ENCODE assay signal across 8 cellular contexts in the genomic region with DNA sequence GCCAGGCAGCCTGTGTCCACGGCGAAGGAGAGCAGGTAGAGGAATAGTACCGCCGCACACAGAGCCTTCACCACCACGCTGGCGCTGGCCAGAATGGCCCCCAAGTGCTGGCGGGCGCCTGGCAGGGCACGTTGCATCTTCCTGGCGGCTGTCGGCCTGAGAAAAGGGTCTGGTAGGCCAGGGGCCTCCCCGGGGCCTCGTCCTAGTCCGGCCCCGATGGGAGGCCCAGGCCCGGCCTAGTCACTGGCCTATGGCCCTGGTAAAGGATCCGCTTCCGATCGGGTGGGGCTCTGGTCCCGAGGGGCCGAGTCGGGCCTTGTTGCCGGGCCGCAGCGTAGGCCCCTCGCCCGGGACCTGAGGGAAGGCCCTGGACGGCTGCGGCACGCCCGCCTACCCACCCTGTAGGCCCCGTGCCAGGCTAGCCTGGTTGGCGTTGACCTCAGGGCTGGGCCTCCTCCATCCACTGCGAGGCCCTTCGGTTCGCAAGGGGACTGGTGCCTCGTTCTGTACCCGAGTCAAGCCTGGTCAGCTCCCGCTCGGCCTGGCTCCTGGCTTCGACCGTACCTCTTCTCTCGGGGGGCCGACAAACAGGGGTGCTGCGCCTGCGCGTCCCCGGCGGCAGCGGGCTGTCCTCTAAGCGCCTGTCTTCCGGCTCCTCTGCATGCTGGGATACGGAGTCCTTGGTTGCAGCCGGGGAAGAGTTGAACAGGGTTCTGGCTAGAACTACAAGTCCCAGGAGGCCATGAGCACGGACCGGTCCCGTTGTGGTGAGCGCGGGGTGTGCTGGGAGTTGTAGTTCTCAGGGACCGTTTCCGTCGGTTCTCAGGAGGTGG. TPM values are rescaled to one million over a fixed set of nuclear protein-coding genes. Genes with fewer than 3 reads are reported as not detected.
DNase-seq lines count a peak whose midpoint lies in the region; ATAC-seq lines count a peak whose summit lies in the region.

A gene with protein sequence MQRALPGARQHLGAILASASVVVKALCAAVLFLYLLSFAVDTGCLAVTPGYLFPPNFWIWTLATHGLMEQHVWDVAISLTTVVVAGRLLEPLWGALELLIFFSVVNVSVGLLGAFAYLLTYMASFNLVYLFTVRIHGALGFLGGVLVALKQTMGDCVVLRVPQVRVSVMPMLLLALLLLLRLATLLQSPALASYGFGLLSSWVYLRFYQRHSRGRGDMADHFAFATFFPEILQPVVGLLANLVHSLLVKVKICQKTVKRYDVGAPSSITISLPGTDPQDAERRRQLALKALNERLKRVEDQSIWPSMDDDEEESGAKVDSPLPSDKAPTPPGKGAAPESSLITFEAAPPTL (minus strand): TSS at position 595 of the 833 bp plus-strand sequence. CDS start 458 bp downstream, at position 137.

- H3K27ac ChIP-seq in BLaER1 treated with 17β-estradiol and CSF1 and Interleukin-3, amounts not matched to agents 10 nM and 100 nM = peak within 1 kb of the TSS; percentile 84 to 96 (median 91)

- peaks cover 44 to 59% (median 53%) of the 10 kb centered on the region in 10 experiments for H3K4me1 ChIP-seq in BLaER1 treated with 17β-estradiol and CSF1 and Interleukin-3, amounts not matched to agents 10 nM and 100 nM

- ATAC-seq in GM19351 (IDR thresholded peaks at IDR 0.05; ENCODE audit: unreplicated experiment) = peak; percentile 99
- ATAC-seq in HG03521 (IDR thresholded peaks at IDR 0.05; ENCODE audit: unreplicated experiment) = peak; percentile 98
- peak; percentile 87 for ATAC-seq in left colon

- intact Hi-C loops in left colon (cut with DNase I, micrococcal nuclease) = loop anchor here in 1 of 2 donors (10.0 kb wide), 1 partner anchor 196 kb away; no protein-coding TSS in a partner anchor

- H3K4me3 ChIP-seq in BLaER1 treated with 17β-estradiol and CSF1 and Interleukin-3, amounts not matched to agents 10 nM and 100 nM = peak within 1 kb of the TSS; percentile 72 to 96 (median 82)

- H3K27me3 ChIP-seq in BLaER1 treated with 17β-estradiol and CSF1 and Interleukin-3, amounts not matched to agents 10 nM and 100 nM = no peaks in the 10 kb centered on the region

- H4K20me1 ChIP-seq in BLaER1 treated with 17β-estradiol and CSF1 and Interleukin-3, amounts not matched to agents 10 nM and 100 nM = peaks cover 46 to 50% (median 49%) of the 10 kb centered on the region in 11 experiments

- H3K9me3 ChIP-seq in BLaER1 treated with 17β-estradiol and CSF1 and Interleukin-3, amounts not matched to agents 10 nM and 100 nM (replicated peaks in 1 of 11) = no peaks in the 10 kb centered on the region

- peak; percentile 96 for DNase-seq in NCI-H748 (lab: John Stamatoyannopoulos, UW; ENCODE audit: unreplicated experiment)
- DNase-seq in activated CD4-positive, alpha-beta T cell treated with anti-CD3 and anti-CD28 coated beads, Interleukin-2, amount 50 U/mL, for 1 hour = peak; percentile 91
- peak; percentile 46 for DNase-seq in cortex of kidney (lab: John Stamatoyannopoulos, UW)
- DNase-seq in left colon = peak; percentile 95 to 99
- peak; percentile 96 for DNase-seq in stimulated activated CD4-positive, alpha-beta T cell treated with anti-CD3 and anti-CD28 coated beads, Interleukin-1b, Interleukin-23, amount 100 ng/mL, for 48 hours

- H3K9ac ChIP-seq in BLaER1 treated with 17β-estradiol and CSF1 and Interleukin-3, amounts not matched to agents 10 nM and 100 nM = peak within 1 kb of the TSS; percentile 91 to 99 (median 93)

- H3K4me2 ChIP-seq in BLaER1 treated with 17β-estradiol and CSF1 and Interleukin-3, amounts not matched to agents 10 nM and 100 nM = peak within 1 kb of the TSS; percentile 92 to 100 (median 99)

- peaks cover 29 to 43% (median 34%) of the 10 kb centered on the region in 11 experiments for H3K36me3 ChIP-seq in BLaER1 treated with 17β-estradiol and CSF1 and Interleukin-3, amounts not matched to agents 10 nM and 100 nM

RNA-seq across cellular contexts. Expression of the gene that starts here (rescaled TPM):
- total RNA-seq in left colon = 10 to 100 TPM; 44.6 to 48.3 TPM

Comparison
In these comparisons a context has a peak if more than half of its experiments do, and no peak if none do; other contexts are left out.
1. Peak in every context shown above with its lines: DNase-seq, ATAC-seq, H3K4me3 ChIP-seq and H3K27ac ChIP-seq.
2. DNase-seq: peak in every context shown above with its lines; median percentile 97 in left colon; 96 in NCI-H748; 96 in stimulated activated CD4-positive, alpha-beta T cell treated with anti-CD3 and anti-CD28 coated beads, Interleukin-1b, Interleukin-23, amount 100 ng/mL, for 48 hours; 91 in activated CD4-positive, alpha-beta T cell treated with anti-CD3 and anti-CD28 coated beads, Interleukin-2, amount 50 U/mL, for 1 hour; 46 in cortex of kidney.